Comparison of ENCODE assay signal across 9 cellular contexts in genomic region chr17:81858967-81859905, GRCh38. TPM values are rescaled to one million over a fixed set of nuclear protein-coding genes. Genes with fewer than 3 reads are reported as not detected.
A peak's percentile ranks its signal among the peaks of the same experiment; 100 is the strongest.
DNase-seq lines count a peak whose midpoint lies in the region; ATAC-seq and TF ChIP-seq lines count a peak whose summit lies in the region.
"Had no signal": no experiment of that assay in that cellular context is flagged by ENCODE, and none has a peak within 500 bp of the region (broad histone marks: within the 10 kb centered on the region; RNA-seq: fewer than 3 reads in every experiment).

No MANE protein-coding gene starts in this region.

- TF ChIP-seq POLR2A in erythroblast (IDR thresholded peaks at IDR 0.05; ENCODE audit: low read length), result peak; percentile 22

- H3K4me3 ChIP-seq in GM06990 (replicated peaks; ENCODE audit: low read depth, low read length), result peak overlapping the region; percentile 84
- H3K4me3 ChIP-seq in psoas muscle, result peak overlapping the region; percentile 82

- ATAC-seq in psoas muscle, result no peak
- no peak for ATAC-seq in GM21576 (IDR thresholded peaks at IDR 0.05; ENCODE audit: unreplicated experiment)
- ATAC-seq in HG03135 (IDR thresholded peaks at IDR 0.05; ENCODE audit: unreplicated experiment), result no peak

- intact Hi-C loops in psoas muscle (cut with DNase I), result loop anchor here (2.0 to 5.0 kb wide), 2 partner anchors 16 to 37 kb away; no protein-coding TSS in a partner anchor

- peaks cover 32% of the 10 kb centered on the region for H3K36me3 ChIP-seq in GM06990 (ENCODE audit: control insufficient read depth, insufficient read depth, low read length)
- H3K36me3 ChIP-seq in psoas muscle (ENCODE audit: insufficient read depth in 1 of 2, low read depth in 1 of 2), result peaks cover 3 to 49% of the 10 kb centered on the region in 2 donors

- H3K27me3 ChIP-seq in GM06990 (replicated peaks; ENCODE audit: control insufficient read depth, insufficient read depth, low read length), result no peaks in the 10 kb centered on the region
- H3K27me3 ChIP-seq in psoas muscle (ENCODE audit: insufficient read depth in 3 of 3, low read length in 2 of 3), result no peaks in the 10 kb centered on the region

- WGBS in psoas muscle, 3 donors, result 36 to 45% (median 37%) methylated on average over 22 to 23 of the region's 23 CpGs

- H3K4me1 ChIP-seq in psoas muscle, result peaks cover 50% of the 10 kb centered on the region

- H3K27ac ChIP-seq in psoas muscle, result peak overlapping the region; percentile 97

- TF ChIP-seq CTCF in GM06990 (IDR thresholded peaks at IDR 0.05; ENCODE audit: insufficient read depth, low read length, poor library complexity, severe bottlenecking) (no peak), psoas muscle (IDR thresholded peaks at IDR 0.05) (no peak)

- DNase-seq in GM06990 (ENCODE audit: extremely low read depth, insufficient read length) (no peak), erythroblast (lab: John Stamatoyannopoulos, UW) (peak; percentile 76 to 83), psoas muscle (no peak), SW 1271 (lab: John Stamatoyannopoulos, UW) (no peak), NCI-H2171 (lab: John Stamatoyannopoulos, UW) (no peak)

- H3K9me3 ChIP-seq in psoas muscle, result no peaks in the 10 kb centered on the region

TF ChIP-seq in PFSK-1, 5 proteins besides CTCF, POLR2A, EP300 and RAD21:
- no peak for TF ChIP-seq SIN3A (IDR thresholded peaks at IDR 0.05; ENCODE audit: borderline replicate concordance, insufficient read depth, low read length)
- no peak for TF ChIP-seq FOXP2 (optimal IDR thresholded peaks at IDR 0.05; ENCODE audit: borderline replicate concordance, extremely low read depth, extremely low read length, insufficient read depth)
- TF ChIP-seq REST (IDR thresholded peaks at IDR 0.05; ENCODE audit: insufficient read depth in 1 of 2, low read depth in 2 of 2, low read length in 2 of 2), result no peak
- peak; percentile 54; the same call in 1 of the 2 replicates for TF ChIP-seq POLR2AphosphoS5 (IDR thresholded peaks at IDR 0.05; ENCODE audit: low read depth, low read length)
- TF ChIP-seq TAF1 (IDR thresholded peaks at IDR 0.05; ENCODE audit: borderline replicate concordance, insufficient read depth, low read length), result no peak; the same call in 1 of the 2 replicates

RNA-seq across cellular contexts. Expression of gene P4HB, which starts 1.1 kb away (rescaled TPM):
- polyA plus RNA-seq in PFSK-1 (2012; ENCODE audit: insufficient read length, low read depth), result 1,753 TPM
- total RNA-seq in psoas muscle, result 100 to 1,000 TPM; 244 to 361 (median 296) TPM
- polyA plus RNA-seq in psoas muscle, result 100 to 1,000 TPM; 236 to 384 (median 267) TPM

RNA-seq across cellular contexts. Expression of gene ARHGDIA, which starts 11.9 kb away (rescaled TPM):
- 1,120 TPM for polyA plus RNA-seq in PFSK-1 (2012; ENCODE audit: insufficient read length, low read depth)
- total RNA-seq in psoas muscle, result 100 to 1,000 TPM in 3 of 4 donors, 10 to 100 TPM in 1; 88.3 to 192 (median 160) TPM
- polyA plus RNA-seq in psoas muscle, result 100 to 1,000 TPM in 2 of 3 donors, 10 to 100 TPM in 1; 79.1 to 268 (median 100) TPM

RNA-seq across cellular contexts. Expression of gene PPP1R27, which starts 24.4 kb away (rescaled TPM):
- polyA plus RNA-seq in PFSK-1 (2012; ENCODE audit: insufficient read length, low read depth), result not detected
- 1,000 to 10,000 TPM in 3 of 4 donors, 100 to 1,000 TPM in 1; 976 to 2,217 (median 1,286) TPM for total RNA-seq in psoas muscle
- 100 to 1,000 TPM; 296 to 661 (median 603) TPM for polyA plus RNA-seq in psoas muscle
- total RNA-seq: T-helper 2 cell treated with Interferon-gamma antibody and Interleukin-4, amounts not matched to agents 100 ng/mL and 5 ng/mL, for 36 hours had no signal

RNA-seq across cellular contexts. Expression of gene MCRIP1, which starts 26.1 kb away (rescaled TPM):
- 161 TPM for polyA plus RNA-seq in PFSK-1 (2012; ENCODE audit: insufficient read length, low read depth)
- total RNA-seq in psoas muscle, result 10 to 100 TPM; 20.5 to 47.6 (median 25.7) TPM
- 100 to 1,000 TPM in 1 of 3 donors, 10 to 100 TPM in 2; 45.1 to 187 (median 57.1) TPM for polyA plus RNA-seq in psoas muscle

RNA-seq across cellular contexts. Expression of gene ALYREF, which starts 32.1 kb away (rescaled TPM):
- 217 TPM for polyA plus RNA-seq in PFSK-1 (2012; ENCODE audit: insufficient read length, low read depth)
- total RNA-seq in psoas muscle, result 10 to 100 TPM; 23.0 to 58.4 (median 47.1) TPM
- 10 to 100 TPM; 37.5 to 79.8 (median 43.8) TPM for polyA plus RNA-seq in psoas muscle

Comparison
In these comparisons a context has a peak if more than half of its experiments do, and no peak if none do; other contexts are left out.
1. DNase-seq: peak in erythroblast (2 of 2); none in GM06990 (single experiment), psoas muscle (0 of 2), SW 1271 (0 of 2) and NCI-H2171 (single experiment).